Comparison of ENCODE assay signal across 16 cellular contexts in the genomic region with DNA sequence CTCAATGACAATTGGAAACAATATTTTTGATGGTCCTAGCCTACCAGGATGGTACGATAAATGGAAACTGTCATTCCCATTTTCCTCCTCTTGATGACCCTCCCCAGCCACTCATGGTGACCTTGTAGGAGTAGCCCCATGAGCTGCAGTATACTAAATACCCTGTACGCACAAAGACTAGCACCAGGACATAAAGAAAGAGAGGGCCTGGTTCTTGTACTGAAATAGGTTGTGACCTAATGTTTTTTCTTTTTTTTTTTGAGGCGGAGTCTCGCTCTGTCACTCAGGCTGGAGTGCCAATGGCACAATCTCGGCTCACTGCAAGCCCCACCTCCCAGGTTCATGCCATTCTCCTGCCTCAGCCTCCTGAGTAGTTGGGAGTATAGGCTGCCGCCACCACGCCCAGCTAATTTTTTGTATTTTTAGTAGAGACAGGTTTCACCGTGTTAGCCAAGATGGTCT. TPM values are rescaled to one million over a fixed set of nuclear protein-coding genes. Genes with fewer than 3 reads are reported as not detected.
DNase-seq lines count a peak whose midpoint lies in the region; ATAC-seq and TF ChIP-seq lines count a peak whose summit lies in the region.
"Had no signal": no experiment of that assay in that cellular context is flagged by ENCODE, and none has a peak within 500 bp of the region (broad histone marks: within the 10 kb centered on the region; RNA-seq: fewer than 3 reads in every experiment).

No MANE protein-coding gene starts in this region.

- no peaks in the 10 kb centered on the region for H3K9me2 ChIP-seq in Karpas-422 (replicated peaks; ENCODE audit: insufficient read depth, low read length)

- DNase-seq in activated CD8-positive, alpha-beta T cell treated with anti-CD3 and anti-CD28 coated beads for 36 hours: no peak
- DNase-seq in activated CD8-positive, alpha-beta T cell treated with anti-CD3 and anti-CD28 coated beads, Interleukin-2, amount 10 ng/mL, durations not matched to agents 7 days and 5 days: no peak
- DNase-seq in Karpas-422: peak; percentile 39
- DNase-seq in caudate nucleus (lab: John Stamatoyannopoulos, UW): no peak
- DNase-seq in NCI-H510A (lab: John Stamatoyannopoulos, UW): no peak
- no peak for DNase-seq in AG08396 (ENCODE audit: low spot score)
- no peak for DNase-seq in C1 segment of cervical spinal cord (lab: John Stamatoyannopoulos, UW)
- DNase-seq: activated CD8-positive, alpha-beta memory T cell treated with anti-CD3 and anti-CD28 coated beads, Interleukin-2, amount 50 U/mL, for 4 hours; amygdala; Caco-2; left ventricle myocardium superior; NCI-H2081; NCI-H69 had no signal

- H3K4me3 ChIP-seq in Karpas-422 (ENCODE audit: low read length): no peak overlapping the region
- H3K4me3 ChIP-seq: skin epidermis had no signal

- peaks cover 58% of the 10 kb centered on the region for H3K4me1 Mint-ChIP-seq in activated CD8-positive, alpha-beta T cell treated with anti-CD3 and anti-CD28 coated beads for 36 hours (ENCODE audit: low read depth)
- H3K4me1 Mint-ChIP-seq in activated CD8-positive, alpha-beta T cell treated with anti-CD3 and anti-CD28 coated beads, Interleukin-2, amount 10 ng/mL, durations not matched to agents 7 days and 5 days (ENCODE audit: low read depth): peaks cover 39% of the 10 kb centered on the region
- peaks cover 50% of the 10 kb centered on the region for H3K4me1 Mint-ChIP-seq in stimulated activated memory B cell treated with anti-CD40 and anti-IgM and Interleukin-4, amounts not matched to agents 10 μg/mL and 1 μg/mL and 100 μg/mL, for 72 hours

- peak overlapping the region; percentile 96 for H3K27ac Mint-ChIP-seq in activated CD8-positive, alpha-beta T cell treated with anti-CD3 and anti-CD28 coated beads for 36 hours
- H3K27ac Mint-ChIP-seq in activated CD8-positive, alpha-beta T cell treated with anti-CD3 and anti-CD28 coated beads, Interleukin-2, amount 10 ng/mL, durations not matched to agents 7 days and 5 days: no peak overlapping the region
- peak overlapping the region; percentile 93 for H3K27ac Mint-ChIP-seq in stimulated activated memory B cell treated with anti-CD40 and anti-IgM and Interleukin-4, amounts not matched to agents 10 μg/mL and 1 μg/mL and 100 μg/mL, for 72 hours

- H3K27me3 ChIP-seq in Karpas-422 (ENCODE audit: low read length): no peaks in the 10 kb centered on the region

- H3K4me3 Mint-ChIP-seq in activated CD8-positive, alpha-beta T cell treated with anti-CD3 and anti-CD28 coated beads for 36 hours: peak overlapping the region; percentile 53
- H3K4me3 Mint-ChIP-seq in activated CD8-positive, alpha-beta T cell treated with anti-CD3 and anti-CD28 coated beads, Interleukin-2, amount 10 ng/mL, durations not matched to agents 7 days and 5 days: no peak overlapping the region
- peak overlapping the region; percentile 38 for H3K4me3 Mint-ChIP-seq in stimulated activated memory B cell treated with anti-CD40 and anti-IgM and Interleukin-4, amounts not matched to agents 10 μg/mL and 1 μg/mL and 100 μg/mL, for 72 hours

- CTCF ChIA-PET in activated CD8-positive, alpha-beta T cell treated with anti-CD3 and anti-CD28 coated beads for 36 hours (lab: Charles Lee): interaction anchor here (1.0 to 5.2 kb wide), 6 partner anchors 13 to 67 kb away, joined by 3 to 40 read pairs (median 12); no protein-coding TSS in a partner anchor
- CTCF ChIA-PET in activated CD8-positive, alpha-beta T cell treated with anti-CD3 and anti-CD28 coated beads, Interleukin-2, amount 10 ng/mL, durations not matched to agents 7 days and 5 days (lab: Charles Lee): interaction anchor here (0.7 to 4.1 kb wide), 9 partner anchors 8 to 92 kb away, joined by 4 to 39 read pairs (median 5); a partner anchor contains a TSS

- peaks cover 35% of the 10 kb centered on the region for H3K79me2 ChIP-seq in Karpas-422 (ENCODE audit: low read length)

- no peak for TF ChIP-seq CTCF in activated CD8-positive, alpha-beta T cell treated with anti-CD3 and anti-CD28 coated beads for 36 hours (IDR thresholded peaks at IDR 0.05)

- no peak overlapping the region for H3K4me2 ChIP-seq in Karpas-422 (ENCODE audit: low read depth, low read length, poor library complexity, severe bottlenecking)

- no peaks in the 10 kb centered on the region for H3K27me3 Mint-ChIP-seq in activated CD8-positive, alpha-beta T cell treated with anti-CD3 and anti-CD28 coated beads for 36 hours
- no peaks in the 10 kb centered on the region for H3K27me3 Mint-ChIP-seq in activated CD8-positive, alpha-beta T cell treated with anti-CD3 and anti-CD28 coated beads, Interleukin-2, amount 10 ng/mL, durations not matched to agents 7 days and 5 days (ENCODE audit: low read depth)
- no peaks in the 10 kb centered on the region for H3K27me3 Mint-ChIP-seq in stimulated activated memory B cell treated with anti-CD40 and anti-IgM and Interleukin-4, amounts not matched to agents 10 μg/mL and 1 μg/mL and 100 μg/mL, for 72 hours

- intact Hi-C loops in activated CD8-positive, alpha-beta T cell treated with anti-CD3 and anti-CD28 coated beads for 36 hours (cut with micrococcal nuclease): no loop called here

- no peak overlapping the region for H2AFZ ChIP-seq in Karpas-422 (ENCODE audit: low read length)

- peaks cover 41% of the 10 kb centered on the region for H3K4me1 ChIP-seq in Karpas-422 (ENCODE audit: low read length)

- H3K9ac ChIP-seq in Karpas-422 (ENCODE audit: low read length): no peak overlapping the region

- ATAC-seq in activated CD8-positive, alpha-beta T cell treated with anti-CD3 and anti-CD28 coated beads for 36 hours: no peak
- ATAC-seq in activated CD8-positive, alpha-beta T cell treated with anti-CD3 and anti-CD28 coated beads, Interleukin-2, amount 10 ng/mL, durations not matched to agents 7 days and 5 days: no peak
- no peak for ATAC-seq in stimulated activated memory B cell treated with anti-CD40 and anti-IgM and Interleukin-4, amounts not matched to agents 10 μg/mL and 1 μg/mL and 100 μg/mL, for 72 hours
- ATAC-seq: left ventricle myocardium superior had no signal

- peak overlapping the region; percentile 89 for H3K27ac ChIP-seq in Karpas-422 (ENCODE audit: low read length)
- peak overlapping the region; percentile 5 for H3K27ac ChIP-seq in caudate nucleus (ENCODE audit: low read depth, low read length)
- H3K27ac ChIP-seq: VCaP had no signal

- H3K36me3 Mint-ChIP-seq in activated CD8-positive, alpha-beta T cell treated with anti-CD3 and anti-CD28 coated beads for 36 hours (ENCODE audit: low read depth): peaks cover 61% of the 10 kb centered on the region
- peaks cover 75% of the 10 kb centered on the region for H3K36me3 Mint-ChIP-seq in activated CD8-positive, alpha-beta T cell treated with anti-CD3 and anti-CD28 coated beads, Interleukin-2, amount 10 ng/mL, durations not matched to agents 7 days and 5 days (ENCODE audit: low read depth)
- H3K36me3 Mint-ChIP-seq in stimulated activated memory B cell treated with anti-CD40 and anti-IgM and Interleukin-4, amounts not matched to agents 10 μg/mL and 1 μg/mL and 100 μg/mL, for 72 hours: peaks cover 40% of the 10 kb centered on the region

- H4K20me1 ChIP-seq in Karpas-422 (ENCODE audit: insufficient read depth, low read depth, low read length): no peaks in the 10 kb centered on the region

- no peaks in the 10 kb centered on the region for H3K9me3 Mint-ChIP-seq in activated CD8-positive, alpha-beta T cell treated with anti-CD3 and anti-CD28 coated beads for 36 hours
- no peaks in the 10 kb centered on the region for H3K9me3 Mint-ChIP-seq in activated CD8-positive, alpha-beta T cell treated with anti-CD3 and anti-CD28 coated beads, Interleukin-2, amount 10 ng/mL, durations not matched to agents 7 days and 5 days (ENCODE audit: insufficient read depth)
- H3K9me3 Mint-ChIP-seq in stimulated activated memory B cell treated with anti-CD40 and anti-IgM and Interleukin-4, amounts not matched to agents 10 μg/mL and 1 μg/mL and 100 μg/mL, for 72 hours: no peaks in the 10 kb centered on the region

- peaks cover 10% of the 10 kb centered on the region; the same call in 1 of the 2 replicates for H3K36me3 ChIP-seq in Karpas-422 (ENCODE audit: insufficient read depth, low read length)

- H3K9me3 ChIP-seq in Karpas-422 (ENCODE audit: low read length): no peaks in the 10 kb centered on the region
- H3K9me3 ChIP-seq: Caco-2 had no signal

- POLR2A ChIA-PET in activated CD8-positive, alpha-beta T cell treated with anti-CD3 and anti-CD28 coated beads for 36 hours (lab: Charles Lee): interaction anchor here (1.0 to 2.6 kb wide), 3 partner anchors 17 to 22 kb away, joined by 3 to 10 read pairs (median 7); a partner anchor contains a TSS
- POLR2A ChIA-PET in activated CD8-positive, alpha-beta T cell treated with anti-CD3 and anti-CD28 coated beads, Interleukin-2, amount 10 ng/mL, durations not matched to agents 7 days and 5 days (lab: Charles Lee): interaction anchor here (0.6 to 2.8 kb wide), 3 partner anchors 14 to 88 kb away, joined by 3 to 24 read pairs (median 4); a partner anchor contains a TSS

RNA-seq across cellular contexts. Expression of a gene that starts 22.3 kb away (rescaled TPM):
- 10 to 100 TPM; 71.1 to 76.5 TPM for total RNA-seq in activated CD8-positive, alpha-beta T cell treated with anti-CD3 and anti-CD28 coated beads for 36 hours
- 10 to 100 TPM; 67.6 TPM for total RNA-seq in activated CD8-positive, alpha-beta T cell treated with anti-CD3 and anti-CD28 coated beads, Interleukin-2, amount 10 ng/mL, durations not matched to agents 7 days and 5 days
- 38.5 and 44.8 TPM in 2 replicates for total RNA-seq in Karpas-422 (2014; rRNA removed; shearing (Covaris generic); ENCODE audit: low replicate concordance)

RNA-seq across cellular contexts. Expression of a gene that starts 50.2 kb away (rescaled TPM):
- total RNA-seq in activated CD8-positive, alpha-beta T cell treated with anti-CD3 and anti-CD28 coated beads for 36 hours: 10 to 100 TPM; 13.3 to 14.9 TPM
- total RNA-seq in activated CD8-positive, alpha-beta T cell treated with anti-CD3 and anti-CD28 coated beads, Interleukin-2, amount 10 ng/mL, durations not matched to agents 7 days and 5 days: 10 to 100 TPM; 12.9 to 15.0 TPM
- 0.61 and 1.3 TPM in 2 replicates for total RNA-seq in Karpas-422 (2014; rRNA removed; shearing (Covaris generic); ENCODE audit: low replicate concordance)
- total RNA-seq: Caco-2 had no signal

RNA-seq across cellular contexts. Expression of a gene that starts 50.7 kb away (rescaled TPM):
- not detected for total RNA-seq in activated CD8-positive, alpha-beta T cell treated with anti-CD3 and anti-CD28 coated beads for 36 hours
- total RNA-seq in activated CD8-positive, alpha-beta T cell treated with anti-CD3 and anti-CD28 coated beads, Interleukin-2, amount 10 ng/mL, durations not matched to agents 7 days and 5 days: under 1 TPM in 1 of 2 experiments, not detected in 1; 0.45 TPM
- not detected in 2 replicates for total RNA-seq in Karpas-422 (2014; rRNA removed; shearing (Covaris generic); ENCODE audit: low replicate concordance)
- total RNA-seq: Caco-2, left ventricle myocardium superior had no signal
